In the genomic region with DNA sequence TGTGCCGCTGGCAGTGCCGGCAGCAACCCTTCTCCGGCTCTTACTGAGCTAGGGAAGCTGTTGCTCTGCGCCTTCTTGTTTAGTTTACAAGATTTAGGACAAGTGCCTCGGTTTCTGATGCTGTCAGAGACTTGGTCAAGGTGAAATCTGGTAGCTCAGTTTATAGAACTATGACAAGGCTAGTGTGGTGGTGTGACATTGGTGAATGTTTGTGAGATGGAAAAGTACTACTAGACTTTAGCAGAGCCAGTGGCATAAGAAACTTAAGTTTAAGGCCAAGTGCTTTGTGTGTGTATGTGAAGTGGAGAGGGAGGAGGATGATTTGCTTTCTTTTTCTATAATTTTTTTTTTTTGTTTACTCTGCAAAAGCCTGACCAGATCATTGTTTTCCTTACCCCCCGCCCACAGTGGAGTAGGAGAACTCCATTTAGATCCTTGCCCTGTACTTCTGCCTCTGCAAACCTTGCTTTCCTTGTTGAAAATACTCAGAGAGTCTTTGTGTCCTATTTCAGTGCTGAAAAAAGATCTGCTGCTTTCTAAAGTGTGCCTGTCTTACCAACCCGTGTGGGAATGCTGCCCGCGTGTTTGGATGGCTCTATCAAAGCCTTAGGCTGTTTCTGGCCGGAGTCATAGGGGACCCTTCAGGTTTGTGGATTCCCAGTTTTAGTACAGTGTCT, we compare ENCODE assay signal across 10 cellular contexts.
DNase-seq lines count a peak whose midpoint lies in the region; ATAC-seq and TF ChIP-seq lines count a peak whose summit lies in the region.
"Had no signal": no experiment of that assay in that cellular context is flagged by ENCODE, and none has a peak within 500 bp of the region (broad histone marks: within the 10 kb centered on the region; RNA-seq: fewer than 3 reads in every experiment).

No MANE protein-coding gene starts in this region.

- no TSS peak for BruUV-seq in Panc1 (replicated peaks; lab: Mats Ljungman, UMichigan)

- 0 out of 4 replicates have a peak overlapping the region, but pooled peaks of 1 of the 2 experiments have one; percentile 2 for H3K4me3 ChIP-seq in Panc1 (ENCODE audit: low read depth in 2 of 2, low read length in 2 of 2)
- H3K4me3 ChIP-seq in dorsolateral prefrontal cortex: peak overlapping the region in 7 of 59 donors; percentile 1 to 29 (median 21)
- peak overlapping the region; percentile 35 for H3K4me3 ChIP-seq in thoracic aorta
- H3K4me3 ChIP-seq: MG63 had no signal

- peaks cover 100% of the 10 kb centered on the region for H3K4me1 ChIP-seq in Panc1 (ENCODE audit: control insufficient read depth, insufficient read depth, low read length)
- peaks cover 33 to 61% of the 10 kb centered on the region in 2 donors for H3K4me1 ChIP-seq in thoracic aorta (ENCODE audit: control insufficient read depth in 1 of 2, low read depth in 2 of 2)

- peaks cover 70% of the 10 kb centered on the region for H3K4me1 Mint-ChIP-seq in memory B cell
- peaks cover 22% of the 10 kb centered on the region for H3K4me1 Mint-ChIP-seq in activated CD8-positive, alpha-beta T cell treated with anti-CD3 and anti-CD28 coated beads, Interleukin-2, amount 10 ng/mL, durations not matched to agents 7 days and 5 days (ENCODE audit: low read depth)

- H3K4me3 Mint-ChIP-seq in memory B cell: peak overlapping the region; percentile 51
- H3K4me3 Mint-ChIP-seq in activated CD8-positive, alpha-beta T cell treated with anti-CD3 and anti-CD28 coated beads, Interleukin-2, amount 10 ng/mL, durations not matched to agents 7 days and 5 days: no peak overlapping the region

- H3K27ac Mint-ChIP-seq in memory B cell: peak overlapping the region; percentile 99
- no peak overlapping the region for H3K27ac Mint-ChIP-seq in activated CD8-positive, alpha-beta T cell treated with anti-CD3 and anti-CD28 coated beads, Interleukin-2, amount 10 ng/mL, durations not matched to agents 7 days and 5 days

- intact Hi-C loops in Panc1 (cut with micrococcal nuclease; ENCODE audit: unreplicated experiment) (no loop called here), dorsolateral prefrontal cortex (cut with DNase I) (no loop called here)

- H3K9me3 Mint-ChIP-seq in memory B cell: no peaks in the 10 kb centered on the region
- no peaks in the 10 kb centered on the region for H3K9me3 Mint-ChIP-seq in activated CD8-positive, alpha-beta T cell treated with anti-CD3 and anti-CD28 coated beads, Interleukin-2, amount 10 ng/mL, durations not matched to agents 7 days and 5 days (ENCODE audit: insufficient read depth)

- H3K36me3 Mint-ChIP-seq in memory B cell: peaks cover 8% of the 10 kb centered on the region
- peaks cover 4% of the 10 kb centered on the region for H3K36me3 Mint-ChIP-seq in activated CD8-positive, alpha-beta T cell treated with anti-CD3 and anti-CD28 coated beads, Interleukin-2, amount 10 ng/mL, durations not matched to agents 7 days and 5 days (ENCODE audit: low read depth)

- no peak for TF ChIP-seq CTCF in Panc1 (IDR thresholded peaks at IDR 0.05)
- no peak for TF ChIP-seq CTCF in dorsolateral prefrontal cortex (IDR thresholded peaks at IDR 0.05 in 54 of 56, conservative IDR thresholded peaks at IDR 0.05 in 2 of 56; ENCODE audit: low read depth in 1 of 56, partially characterized antibody in 56 of 56)
- TF ChIP-seq CTCF in thoracic aorta (IDR thresholded peaks at IDR 0.05): no peak

- H3K27ac ChIP-seq in Panc1 (ENCODE audit: low read length) (peak overlapping the region; percentile 99), dorsolateral prefrontal cortex (peak overlapping the region in 45 of 59 donors; percentile 0 to 80 (median 42)), thoracic aorta (peak overlapping the region; percentile 44 to 73)

- CTCF ChIA-PET in Panc1 (lab: Charles Lee): interaction anchor here (0.7 kb wide), 1 partner anchor 26 kb away, joined by 3 read pairs; no protein-coding TSS in a partner anchor
- CTCF ChIA-PET in activated CD8-positive, alpha-beta T cell treated with anti-CD3 and anti-CD28 coated beads, Interleukin-2, amount 10 ng/mL, durations not matched to agents 7 days and 5 days (lab: Charles Lee): no interaction called here

- no peaks in the 10 kb centered on the region for H3K9me3 ChIP-seq in Panc1 (ENCODE audit: control insufficient read depth, insufficient read depth, low read depth, low read length)
- H3K9me3 ChIP-seq in thoracic aorta: no peaks in the 10 kb centered on the region
- H3K9me3 ChIP-seq: MG63 had no signal

- POLR2A ChIA-PET in Panc1 (lab: Charles Lee): no interaction called here
- POLR2A ChIA-PET in activated CD8-positive, alpha-beta T cell treated with anti-CD3 and anti-CD28 coated beads, Interleukin-2, amount 10 ng/mL, durations not matched to agents 7 days and 5 days (lab: Charles Lee): no interaction called here

- H3K27me3 ChIP-seq in Panc1 (ENCODE audit: control insufficient read depth, insufficient read depth, low read length): no peaks in the 10 kb centered on the region
- H3K27me3 ChIP-seq in dorsolateral prefrontal cortex: no peaks in the 10 kb centered on the region
- no peaks in the 10 kb centered on the region for H3K27me3 ChIP-seq in thoracic aorta (replicated peaks; ENCODE audit: insufficient read depth)
- H3K27me3 ChIP-seq: MG63 had no signal

- DNase-seq in Panc1 (ENCODE audit: low read depth, low spot score) (no peak), dorsolateral prefrontal cortex (peak in 1 of 10 donors; percentile 44), memory B cell (ENCODE audit: low spot score in 2 of 2) (no peak), thoracic aorta (ENCODE audit: low spot score) (no peak), SW 1271 (lab: John Stamatoyannopoulos, UW) (no peak), NCI-H2029 (lab: John Stamatoyannopoulos, UW) (no peak)
- DNase-seq in activated CD8-positive, alpha-beta T cell treated with anti-CD3 and anti-CD28 coated beads, Interleukin-2, amount 10 ng/mL, durations not matched to agents 7 days and 5 days: no peak
- no peak for DNase-seq in activated CD8-positive, alpha-beta memory T cell treated with anti-CD3 and anti-CD28 coated beads for 24 hours
- DNase-seq: MG63, NCI-H774 had no signal

- no peaks in the 10 kb centered on the region for H3K27me3 Mint-ChIP-seq in memory B cell
- H3K27me3 Mint-ChIP-seq in activated CD8-positive, alpha-beta T cell treated with anti-CD3 and anti-CD28 coated beads, Interleukin-2, amount 10 ng/mL, durations not matched to agents 7 days and 5 days (ENCODE audit: low read depth): peaks cover 28% of the 10 kb centered on the region

- peaks cover 3% of the 10 kb centered on the region; the same call in 1 of the 2 replicates for H3K36me3 ChIP-seq in Panc1 (ENCODE audit: control insufficient read depth, insufficient read depth, low read length)
- no peaks in the 10 kb centered on the region for H3K36me3 ChIP-seq in thoracic aorta

- in situ Hi-C loops in Panc1 (cut with HindIII; ENCODE audit: low pct_unique_long_range_greater_than_20kb, low sequenced_read_pairs): no loop called here

- ATAC-seq in Panc1 (peak; percentile 13), memory B cell (ENCODE audit: low read depth) (no peak), thoracic aorta (ENCODE audit: insufficient number of reproducible peaks, low FRiP score, low read depth) (no peak)
- no peak for ATAC-seq in activated CD8-positive, alpha-beta T cell treated with anti-CD3 and anti-CD28 coated beads, Interleukin-2, amount 10 ng/mL, durations not matched to agents 7 days and 5 days

Comparison
In these comparisons a context has a peak if more than half of its experiments do, and no peak if none do; other contexts are left out.
1. H3K27ac ChIP-seq: peak in every context shown above with its lines; median percentile 99 in Panc1; 58 in thoracic aorta; 42 in dorsolateral prefrontal cortex.